ENCODE assay signal across 20 cellular contexts in the genomic region with DNA sequence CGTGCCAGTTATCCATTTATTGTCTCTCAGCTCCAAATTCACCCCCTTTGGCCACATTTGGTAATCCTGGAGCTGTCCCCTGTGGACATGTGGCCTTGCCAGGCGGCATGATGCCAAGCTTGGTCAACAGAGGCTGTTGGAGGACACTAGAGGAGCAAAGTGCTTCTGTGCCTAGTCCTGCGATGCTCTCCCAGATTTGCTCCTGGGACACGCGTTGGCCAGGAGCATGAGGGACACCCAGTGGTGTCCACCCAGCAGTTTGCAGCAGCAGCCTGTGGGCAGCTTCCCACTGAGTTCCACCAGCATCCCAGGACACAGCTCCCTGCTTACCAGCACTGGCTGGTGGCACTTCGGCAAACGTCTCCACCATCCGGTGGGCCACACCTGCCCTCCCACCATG. TPM values are rescaled to one million over a fixed set of nuclear protein-coding genes. Genes with fewer than 3 reads are reported as not detected.
DNase-seq lines count a peak whose midpoint lies in the region; ATAC-seq and TF ChIP-seq lines count a peak whose summit lies in the region.
"Had no signal": no experiment of that assay in that cellular context is flagged by ENCODE, and none has a peak within 500 bp of the region (broad histone marks: within the 10 kb centered on the region; RNA-seq: fewer than 3 reads in every experiment).

No MANE protein-coding gene starts in this region.

- no peaks in the 10 kb centered on the region for H3K9me3 Mint-ChIP-seq in activated CD8-positive, alpha-beta memory T cell treated with anti-CD3 and anti-CD28 coated beads, Interleukin-2, amount 10 ng/mL, durations not matched to agents 7 days and 5 days (ENCODE audit: low read depth)
- no peaks in the 10 kb centered on the region for H3K9me3 Mint-ChIP-seq in HFFc6
- H3K9me3 Mint-ChIP-seq: CD4-positive, CD25-positive, alpha-beta regulatory T cell; CD8-positive, alpha-beta memory T cell had no signal

- H3K36me3 ChIP-seq in BLaER1 treated with 17β-estradiol and CSF1 and Interleukin-3, amounts not matched to agents 10 nM and 100 nM, result no peaks in the 10 kb centered on the region
- no peaks in the 10 kb centered on the region for H3K36me3 ChIP-seq in esophagus muscularis mucosa
- no peaks in the 10 kb centered on the region for H3K36me3 ChIP-seq in neuronal stem cell (replicated peaks in 1 of 2; ENCODE audit: control insufficient read depth in 2 of 2, insufficient read depth in 2 of 2, low read length in 2 of 2)
- H3K36me3 ChIP-seq: HAP-1 had no signal

- peaks cover 0 to 4% (median 0%) of the 10 kb centered on the region in 11 experiments; a peak in 3 of 22 replicates for H3K27me3 ChIP-seq in BLaER1 treated with 17β-estradiol and CSF1 and Interleukin-3, amounts not matched to agents 10 nM and 100 nM
- H3K27me3 ChIP-seq in esophagus muscularis mucosa, result peaks cover 0 to 9% (median under 1%) of the 10 kb centered on the region in 4 donors
- H3K27me3 ChIP-seq in neuronal stem cell (ENCODE audit: control insufficient read depth in 3 of 3, insufficient read depth in 3 of 3, low read depth in 1 of 3, low read length in 3 of 3), result peaks cover 0 to 26% (median 0%) of the 10 kb centered on the region in 3 experiments

- no peak for ATAC-seq in activated CD8-positive, alpha-beta memory T cell treated with anti-CD3 and anti-CD28 coated beads, Interleukin-2, amount 10 ng/mL, durations not matched to agents 7 days and 5 days
- ATAC-seq: GM12878 had no signal

- H2AFZ ChIP-seq in neuronal stem cell (ENCODE audit: low read length), result no peak overlapping the region

- H3K23ac ChIP-seq in neuronal stem cell (ENCODE audit: low read depth, low read length, poor library complexity), result no peak overlapping the region

- H2BK5ac ChIP-seq in neuronal stem cell (ENCODE audit: low read length), result no peak overlapping the region

- intact Hi-C loops in esophagus muscularis mucosa (cut with DNase I) (loop anchor here (5.0 kb wide), 1 partner anchor 502 kb away; no protein-coding TSS in a partner anchor), posterior cingulate gyrus (cut with DNase I) (no loop called here)

- WGBS in esophagus muscularis mucosa, result 91% methylated on average over 5 of the region's 8 CpGs
- WGBS in neuronal stem cell (ENCODE audit: extremely low coverage in 2 of 2, insufficient read length in 2 of 2, insufficient replicate concordance in 1 of 2), 2 donors, result no CpG with 5 or more reads among the region's 8 CpGs

- H3K36me3 Mint-ChIP-seq in activated CD8-positive, alpha-beta memory T cell treated with anti-CD3 and anti-CD28 coated beads, Interleukin-2, amount 10 ng/mL, durations not matched to agents 7 days and 5 days, result no peaks in the 10 kb centered on the region
- no peaks in the 10 kb centered on the region for H3K36me3 Mint-ChIP-seq in HFFc6 (ENCODE audit: low read depth)
- H3K36me3 Mint-ChIP-seq: CD4-positive, CD25-positive, alpha-beta regulatory T cell; CD8-positive, alpha-beta memory T cell had no signal

- DNase-seq in activated CD8-positive, alpha-beta memory T cell treated with anti-CD3 and anti-CD28 coated beads, Interleukin-2, amount 10 ng/mL, durations not matched to agents 7 days and 5 days, result peak; percentile 39
- DNase-seq in activated CD8-positive, alpha-beta memory T cell treated with anti-CD3 and anti-CD28 coated beads for 24 hours, result no peak
- DNase-seq in esophagus muscularis mucosa (ENCODE audit: extremely low spot score), result peak; percentile 89
- DNase-seq in neuronal stem cell (ENCODE audit: low spot score), result no peak
- no peak for DNase-seq in kidney glomerular epithelial cell (lab: John Stamatoyannopoulos, UW)
- DNase-seq in posterior cingulate gyrus, result no peak
- DNase-seq in HFFc6, result no peak
- DNase-seq: 8988T; C1 segment of cervical spinal cord; CD4-positive, CD25-positive, alpha-beta regulatory T cell; CD8-positive, alpha-beta memory T cell; COR-L47; DMS 273 treated with DMSO at 0.1 percent for 48 hours; DMS53; DND-41; EL had no signal

- H2BK12ac ChIP-seq in neuronal stem cell (ENCODE audit: low read length), result no peak overlapping the region

- no peak overlapping the region for H4K91ac ChIP-seq in neuronal stem cell (ENCODE audit: low read depth, low read length, poor library complexity)

- no peak overlapping the region for H3K4me3 ChIP-seq in BLaER1 treated with 17β-estradiol and CSF1 and Interleukin-3, amounts not matched to agents 10 nM and 100 nM
- H3K4me3 ChIP-seq in esophagus muscularis mucosa (no peak overlapping the region), neuronal stem cell (ENCODE audit: low read length in 2 of 2) (no peak overlapping the region)
- H3K4me3 ChIP-seq: GM12878, HAP-1 had no signal

- H2AK5ac ChIP-seq in neuronal stem cell (ENCODE audit: low read depth, low read length), result peak overlapping the region; percentile 33

- no peak overlapping the region for H3K4me3 Mint-ChIP-seq in activated CD8-positive, alpha-beta memory T cell treated with anti-CD3 and anti-CD28 coated beads, Interleukin-2, amount 10 ng/mL, durations not matched to agents 7 days and 5 days
- H3K4me3 Mint-ChIP-seq in HFFc6, result no peak overlapping the region
- H3K4me3 Mint-ChIP-seq: CD4-positive, CD25-positive, alpha-beta regulatory T cell; CD8-positive, alpha-beta memory T cell had no signal

- CTCF ChIA-PET in activated CD8-positive, alpha-beta memory T cell treated with anti-CD3 and anti-CD28 coated beads, Interleukin-2, amount 10 ng/mL, durations not matched to agents 7 days and 5 days (lab: Charles Lee), result interaction anchor here (1.1 to 14.8 kb wide), 3 partner anchors 9 to 227 kb away, joined by 4 to 376 read pairs (median 7); partner anchors contain the start of gene IL6

- no peak overlapping the region for H2BK120ac ChIP-seq in neuronal stem cell (ENCODE audit: low read depth, low read length)

- H3K4me1 Mint-ChIP-seq in activated CD8-positive, alpha-beta memory T cell treated with anti-CD3 and anti-CD28 coated beads, Interleukin-2, amount 10 ng/mL, durations not matched to agents 7 days and 5 days, result peaks cover 6% of the 10 kb centered on the region
- H3K4me1 Mint-ChIP-seq in HFFc6 (ENCODE audit: low read depth), result peaks cover 17% of the 10 kb centered on the region

- peaks cover 58% of the 10 kb centered on the region for H3K27me3 Mint-ChIP-seq in activated CD8-positive, alpha-beta memory T cell treated with anti-CD3 and anti-CD28 coated beads, Interleukin-2, amount 10 ng/mL, durations not matched to agents 7 days and 5 days
- H3K27me3 Mint-ChIP-seq in HFFc6 (ENCODE audit: insufficient read depth), result peaks cover 5% of the 10 kb centered on the region

- TF ChIP-seq CTCF in esophagus muscularis mucosa (IDR thresholded peaks at IDR 0.05) (no peak), HFFc6 (IDR thresholded peaks at IDR 0.05) (no peak)

- H4K20me1 ChIP-seq in BLaER1 treated with 17β-estradiol and CSF1 and Interleukin-3, amounts not matched to agents 10 nM and 100 nM, result no peaks in the 10 kb centered on the region

- no peak overlapping the region for H3K9ac ChIP-seq in BLaER1 treated with 17β-estradiol and CSF1 and Interleukin-3, amounts not matched to agents 10 nM and 100 nM
- no peak overlapping the region for H3K9ac ChIP-seq in neuronal stem cell (ENCODE audit: low read depth, low read length, poor library complexity)

- H3K18ac ChIP-seq in neuronal stem cell (ENCODE audit: low read length), result peak overlapping the region; percentile 24

- H4K8ac ChIP-seq in neuronal stem cell (ENCODE audit: low read depth, low read length), result no peak overlapping the region

- H3K4ac ChIP-seq in neuronal stem cell (ENCODE audit: low read length), result no peak overlapping the region

- no peak for TF ChIP-seq POLR2A in esophagus muscularis mucosa (IDR thresholded peaks at IDR 0.05; ENCODE audit: low read depth)

- peak overlapping the region; percentile 43 for H3K14ac ChIP-seq in neuronal stem cell (ENCODE audit: low read length)

- no peak overlapping the region for H2BK15ac ChIP-seq in neuronal stem cell (ENCODE audit: low read length)

- peak overlapping the region in 1 of 11 experiments; percentile 86; a peak in 1 of 22 replicates for H3K27ac ChIP-seq in BLaER1 treated with 17β-estradiol and CSF1 and Interleukin-3, amounts not matched to agents 10 nM and 100 nM
- H3K27ac ChIP-seq in esophagus muscularis mucosa (replicated peaks in 1 of 4), result no peak overlapping the region
- no peak overlapping the region for H3K27ac ChIP-seq in neuronal stem cell (replicated peaks; ENCODE audit: low read length)
- H3K27ac ChIP-seq: HL-60 had no signal

- no peaks in the 10 kb centered on the region for H3K79me1 ChIP-seq in neuronal stem cell (ENCODE audit: low read depth, low read length)

- H3K9me3 ChIP-seq in BLaER1 treated with 17β-estradiol and CSF1 and Interleukin-3, amounts not matched to agents 10 nM and 100 nM (replicated peaks in 1 of 11), result peaks cover 0 to 11% (median 0%) of the 10 kb centered on the region in 11 experiments; a peak in 3 of 22 replicates
- H3K9me3 ChIP-seq in esophagus muscularis mucosa (no peaks in the 10 kb centered on the region), neuronal stem cell (replicated peaks in 1 of 2; ENCODE audit: control insufficient read depth in 2 of 2, insufficient read depth in 1 of 2, low read depth in 1 of 2, low read length in 2 of 2) (no peaks in the 10 kb centered on the region)
- H3K9me3 ChIP-seq: HAP-1 had no signal

- H3K4me2 ChIP-seq in BLaER1 treated with 17β-estradiol and CSF1 and Interleukin-3, amounts not matched to agents 10 nM and 100 nM, result peak overlapping the region in 8 of 11 experiments; percentile 5 to 91 (median 52); a peak in 13 of 22 replicates
- no peak overlapping the region for H3K4me2 ChIP-seq in neuronal stem cell (ENCODE audit: insufficient read depth, low read length, poor library complexity, severe bottlenecking)

- H3K27ac Mint-ChIP-seq in activated CD8-positive, alpha-beta memory T cell treated with anti-CD3 and anti-CD28 coated beads, Interleukin-2, amount 10 ng/mL, durations not matched to agents 7 days and 5 days, result no peak overlapping the region
- H3K27ac Mint-ChIP-seq in HFFc6, result no peak overlapping the region
- H3K27ac Mint-ChIP-seq: CD4-positive, CD25-positive, alpha-beta regulatory T cell; CD8-positive, alpha-beta memory T cell had no signal

- no peak for TF ChIP-seq EP300 in esophagus muscularis mucosa (IDR thresholded peaks at IDR 0.05)

- peaks cover 18 to 83% (median 50%) of the 10 kb centered on the region in 10 experiments for H3K4me1 ChIP-seq in BLaER1 treated with 17β-estradiol and CSF1 and Interleukin-3, amounts not matched to agents 10 nM and 100 nM
- H3K4me1 ChIP-seq in esophagus muscularis mucosa (peaks cover 6 to 8% (median 7%) of the 10 kb centered on the region in 4 donors), neuronal stem cell (ENCODE audit: control insufficient read depth in 2 of 2, insufficient read depth in 1 of 2, low read depth in 1 of 2, low read length in 2 of 2) (peaks cover 0 to 3% of the 10 kb centered on the region in 2 donors)
- H3K4me1 ChIP-seq: HAP-1 had no signal

RNA-seq across cellular contexts. Expression of gene STEAP1B, which starts 55.5 kb away (rescaled TPM):
- under 1 TPM in 1 of 2 experiments, not detected in 1; 0.37 TPM for total RNA-seq in activated CD8-positive, alpha-beta memory T cell treated with anti-CD3 and anti-CD28 coated beads, Interleukin-2, amount 10 ng/mL, durations not matched to agents 7 days and 5 days
- total RNA-seq in esophagus muscularis mucosa, result 1 to 10 TPM; 1.6 to 2.2 (median 1.6) TPM
- 2.8 TPM for polyA plus RNA-seq in neuronal stem cell (2013, experiment 1 of 2)
- 3.0 TPM for polyA plus RNA-seq in neuronal stem cell (2013, experiment 2 of 2)
- total RNA-seq in HFFc6 (2021; fragmentation: NEBNext Ultra II Directional; extraction: Animal tissue kit (Norgen Biotek cat#: 25700)), result 100 to 1,000 TPM in 1 of 6 experiments, 10 to 100 TPM in 5; 36.6 to 101 (median 92.6) TPM
- total RNA-seq: CD4-positive, CD25-positive, alpha-beta regulatory T cell; GM12878 had no signal
- polyA plus RNA-seq: CD4-positive, CD25-positive, alpha-beta regulatory T cell; CD8-positive, alpha-beta memory T cell had no signal

Comparison
In these comparisons a context has a peak if more than half of its experiments do, and no peak if none do; other contexts are left out.
1. DNase-seq: peak in activated CD8-positive, alpha-beta memory T cell treated with anti-CD3 and anti-CD28 coated beads, Interleukin-2, amount 10 ng/mL, durations not matched to agents 7 days and 5 days (single experiment) and esophagus muscularis mucosa (single experiment); none in activated CD8-positive, alpha-beta memory T cell treated with anti-CD3 and anti-CD28 coated beads for 24 hours (single experiment), neuronal stem cell (single experiment), kidney glomerular epithelial cell (single experiment), posterior cingulate gyrus (0 of 10) and HFFc6 (single experiment).
2. RNA of gene STEAP1B, which starts 55.5 kb away (total RNA-seq): 36.6 to 101 TPM in HFFc6; 1.6 to 2.2 TPM in esophagus muscularis mucosa and 0.37 TPM in activated CD8-positive, alpha-beta memory T cell treated with anti-CD3 and anti-CD28 coated beads, Interleukin-2, amount 10 ng/mL, durations not matched to agents 7 days and 5 days; every median in the first group is over 10 times any median in the second.